Comparison of ENCODE assay signal across 1 cellular context in genomic region chr12:39426636-39427245, GRCh38.
TF ChIP-seq lines count a peak whose summit lies in the region.

No MANE protein-coding gene starts in this region.

TF ChIP-seq in SK-N-SH, 30 proteins besides CTCF, POLR2A, EP300 and RAD21 (continued from another document):
- TF ChIP-seq CHD2 (IDR thresholded peaks at IDR 0.05; ENCODE audit: low read length, partially characterized antibody): no peak
- no peak for TF ChIP-seq TAF1 (IDR thresholded peaks at IDR 0.05; ENCODE audit: borderline replicate concordance, low read depth, low read length)
- TF ChIP-seq FOXM1 (IDR thresholded peaks at IDR 0.05; ENCODE audit: low read depth): no peak
- no peak for TF ChIP-seq SMC3 (IDR thresholded peaks at IDR 0.05; ENCODE audit: low read depth, low read length)
- TF ChIP-seq TEAD4 (IDR thresholded peaks at IDR 0.05; ENCODE audit: borderline replicate concordance, insufficient read depth): no peak
- no peak for TF ChIP-seq GABPA (IDR thresholded peaks at IDR 0.05; ENCODE audit: low read depth)
- no peak for TF ChIP-seq USF2 (IDR thresholded peaks at IDR 0.05; ENCODE audit: borderline replicate concordance, low read depth, low read length)
- no peak for TF ChIP-seq GATA2 (CRISPR knock-in tag; IDR thresholded peaks at IDR 0.05)
- TF ChIP-seq MAX (IDR thresholded peaks at IDR 0.05; ENCODE audit: low read depth): no peak
- TF ChIP-seq FOSL2 (IDR thresholded peaks at IDR 0.05; ENCODE audit: borderline replicate concordance, low read depth): no peak
- TF ChIP-seq ELF1 (IDR thresholded peaks at IDR 0.05): no peak
- no peak for TF ChIP-seq REST (IDR thresholded peaks at IDR 0.05; ENCODE audit: low read depth, low read length)
- TF ChIP-seq NRF1 (IDR thresholded peaks at IDR 0.05; ENCODE audit: low read depth, low read length): no peak
- no peak for TF ChIP-seq MXI1 (IDR thresholded peaks at IDR 0.05; ENCODE audit: low read depth, low read length)
- no peak for TF ChIP-seq JUND (IDR thresholded peaks at IDR 0.05)
- TF ChIP-seq SIN3A (IDR thresholded peaks at IDR 0.05; ENCODE audit: borderline replicate concordance, low read depth, low read length): no peak
